In genomic region chr5:43729846-43730478, GRCh38 we compare ENCODE assay signal across 8 cellular contexts.
DNase-seq lines count a peak whose midpoint lies in the region; FAIRE-seq and TF ChIP-seq lines count a peak whose summit lies in the region.

No MANE protein-coding gene starts in this region.

- H3K27me3 ChIP-seq in ACC112 (ENCODE audit: insufficient read depth, low read length): no peaks in the 10 kb centered on the region

- no peaks in the 10 kb centered on the region for H3K9me3 Mint-ChIP-seq in endothelial cell (ENCODE audit: unreplicated experiment)

- H3K4me3 ChIP-seq in ACC112 (ENCODE audit: low read depth, low read length): no peak overlapping the region

- peak; percentile 62 for TF ChIP-seq CTCF in endothelial cell (IDR thresholded peaks at IDR 0.05; ENCODE audit: unreplicated experiment)

- no peak for DNase-seq in GM19239 (ENCODE audit: insufficient read length, low spot score)
- DNase-seq in NOMO-1 (lab: John Stamatoyannopoulos, UW; ENCODE audit: unreplicated experiment in 2 of 2): peak; percentile 18 to 80
- DNase-seq in endothelial cell (ENCODE audit: low spot score): no peak
- peak; percentile 41 for DNase-seq in renal cortical epithelial cell (ENCODE audit: low read depth)
- DNase-seq in stimulated activated naive CD4-positive, alpha-beta T cell treated with Interleukin-2 at 50 U/mL for 16 hours (lab: John Stamatoyannopoulos, UW): no peak
- no peak for DNase-seq in activated effector memory CD4-positive, alpha-beta T cell treated with anti-CD3 and anti-CD28 coated beads, Interleukin-2, amount 50 U/mL, for 16 hours
- DNase-seq in stimulated activated CD4-positive, alpha-beta T cell treated with anti-CD3 and anti-CD28 coated beads, Interleukin-4, amount 100 ng/mL, for 4 hours: no peak

- H3K36me3 Mint-ChIP-seq in endothelial cell (ENCODE audit: low read depth, unreplicated experiment): no peaks in the 10 kb centered on the region

- no peaks in the 10 kb centered on the region for H3K36me3 ChIP-seq in ACC112 (ENCODE audit: insufficient read depth, low read length)

- peak; percentile 37 for FAIRE-seq in GM19239 (lab: Jason Lieb, UNC)

- H3K4me1 ChIP-seq in ACC112 (ENCODE audit: control insufficient read depth, insufficient read depth, low read length, unreplicated experiment): peaks cover 9% of the 10 kb centered on the region

- peak overlapping the region; percentile 49 for H2AFZ ChIP-seq in ACC112 (ENCODE audit: low read length, unreplicated experiment)

- H3K27ac Mint-ChIP-seq in endothelial cell (ENCODE audit: unreplicated experiment): no peak overlapping the region

- H3K4me3 Mint-ChIP-seq in endothelial cell (ENCODE audit: unreplicated experiment): no peak overlapping the region

- H3K4me1 Mint-ChIP-seq in endothelial cell (ENCODE audit: unreplicated experiment): no peaks in the 10 kb centered on the region

- no peaks in the 10 kb centered on the region for H3K79me2 ChIP-seq in ACC112 (ENCODE audit: control insufficient read depth, insufficient read depth, low read length, unreplicated experiment)

- peaks cover 1% of the 10 kb centered on the region for H3K27me3 Mint-ChIP-seq in endothelial cell (ENCODE audit: unreplicated experiment)

- peak overlapping the region; percentile 44 for H3K27ac ChIP-seq in ACC112 (ENCODE audit: low read depth, low read length)

Comparison
In these comparisons a context has a peak if more than half of its experiments do, and no peak if none do; other contexts are left out.
1. DNase-seq: peak in NOMO-1 (2 of 2) and renal cortical epithelial cell (single experiment); none in GM19239 (single experiment), endothelial cell (single experiment), stimulated activated naive CD4-positive, alpha-beta T cell treated with Interleukin-2 at 50 U/mL for 16 hours (single experiment), activated effector memory CD4-positive, alpha-beta T cell treated with anti-CD3 and anti-CD28 coated beads, Interleukin-2, amount 50 U/mL, for 16 hours (single experiment) and stimulated activated CD4-positive, alpha-beta T cell treated with anti-CD3 and anti-CD28 coated beads, Interleukin-4, amount 100 ng/mL, for 4 hours (0 of 2).